25 cellular contexts compared by ENCODE assay signal in genomic region chr4:27046851-27047250, GRCh38.
DNase-seq lines count a peak whose midpoint lies in the region; ATAC-seq and TF ChIP-seq lines count a peak whose summit lies in the region.
"Had no signal": no experiment of that assay in that cellular context is flagged by ENCODE, and none has a peak within 500 bp of the region (broad histone marks: within the 10 kb centered on the region; RNA-seq: fewer than 3 reads in every experiment).

No MANE protein-coding gene starts in this region.

- H3K4me3 ChIP-seq in suprapubic skin = no peak overlapping the region
- H3K4me3 ChIP-seq: GM23338, HAP-1 had no signal

- H3K4me1 Mint-ChIP-seq in stimulated activated naive B cell treated with anti-CD40 and anti-IgM and Interleukin-4, amounts not matched to agents 10 μg/mL and 1 μg/mL and 100 μg/mL, for 72 hours = peaks cover 0 to 9% of the 10 kb centered on the region in 2 donors
- H3K4me1 Mint-ChIP-seq: GM23338 had no signal

- peaks cover 5 to 11% of the 10 kb centered on the region in 2 donors for H3K36me3 Mint-ChIP-seq in stimulated activated naive B cell treated with anti-CD40 and anti-IgM and Interleukin-4, amounts not matched to agents 10 μg/mL and 1 μg/mL and 100 μg/mL, for 72 hours
- H3K36me3 Mint-ChIP-seq: CD8-positive, alpha-beta T cell had no signal

- H3K27me3 ChIP-seq in suprapubic skin = peaks cover 6% of the 10 kb centered on the region

- peaks cover 7 to 11% of the 10 kb centered on the region in 2 donors for H3K9me3 Mint-ChIP-seq in stimulated activated naive B cell treated with anti-CD40 and anti-IgM and Interleukin-4, amounts not matched to agents 10 μg/mL and 1 μg/mL and 100 μg/mL, for 72 hours
- H3K9me3 Mint-ChIP-seq: HFFc6; T-helper 2 cell treated with Interferon-gamma antibody and Interleukin-4, amounts not matched to agents 5 μg/mL and 100 μg/mL, for 36 hours had no signal

- no peaks in the 10 kb centered on the region for H3K36me3 ChIP-seq in suprapubic skin
- H3K36me3 ChIP-seq: HAP-1 had no signal

- 19% methylated on average over 1 of the region's 1 CpG for WGBS in suprapubic skin

- no peak for TF ChIP-seq POLR2A in suprapubic skin (IDR thresholded peaks at IDR 0.05)

- TF ChIP-seq CTCF in VCaP (conservative IDR thresholded peaks at IDR 0.05) (no peak), suprapubic skin (IDR thresholded peaks at IDR 0.05) (no peak)

- H3K27ac ChIP-seq in VCaP = peak overlapping the region; percentile 13; the same call in 1 of the 2 replicates
- H3K27ac ChIP-seq in suprapubic skin = no peak overlapping the region
- H3K27ac ChIP-seq: C4-2B, KMS-11, RWPE1 had no signal

- H3K27ac Mint-ChIP-seq in stimulated activated naive B cell treated with anti-CD40 and anti-IgM and Interleukin-4, amounts not matched to agents 10 μg/mL and 1 μg/mL and 100 μg/mL, for 72 hours = no peak overlapping the region
- H3K27ac Mint-ChIP-seq: B cell; CD8-positive, alpha-beta T cell; GM23338; HFFc6; T-cell; T-helper 2 cell treated with Interferon-gamma antibody and Interleukin-4, amounts not matched to agents 5 μg/mL and 100 μg/mL, for 36 hours had no signal

- ATAC-seq in HG03354 (IDR thresholded peaks at IDR 0.05; ENCODE audit: poor library complexity, severe bottlenecking, unreplicated experiment) = no peak
- no peak for ATAC-seq in stimulated activated naive B cell treated with anti-CD40 and anti-IgM and Interleukin-4, amounts not matched to agents 10 μg/mL and 1 μg/mL and 100 μg/mL, for 72 hours (replicated peaks)
- ATAC-seq: CD8-positive, alpha-beta T cell; GM23338; Panc1; T-cell had no signal

- no peaks in the 10 kb centered on the region for H3K9me3 ChIP-seq in suprapubic skin
- H3K9me3 ChIP-seq: Caco-2, HAP-1 had no signal

- H3K27me3 Mint-ChIP-seq in stimulated activated naive B cell treated with anti-CD40 and anti-IgM and Interleukin-4, amounts not matched to agents 10 μg/mL and 1 μg/mL and 100 μg/mL, for 72 hours = peaks cover 46 to 68% of the 10 kb centered on the region in 2 donors

- no peak overlapping the region for H3K4me3 Mint-ChIP-seq in stimulated activated naive B cell treated with anti-CD40 and anti-IgM and Interleukin-4, amounts not matched to agents 10 μg/mL and 1 μg/mL and 100 μg/mL, for 72 hours
- H3K4me3 Mint-ChIP-seq: B cell; CD8-positive, alpha-beta T cell; GM23338; HFFc6; T-cell; T-helper 2 cell treated with Interferon-gamma antibody and Interleukin-4, amounts not matched to agents 5 μg/mL and 100 μg/mL, for 36 hours had no signal

- no peak for TF ChIP-seq EP300 in suprapubic skin (IDR thresholded peaks at IDR 0.05)

- DNase-seq in NCI-H510A treated with DMSO at 0.1 percent for 48 hours (lab: John Stamatoyannopoulos, UW) (peak; percentile 9), NCI-H510A (lab: John Stamatoyannopoulos, UW) (no peak), NCI-H345 (lab: John Stamatoyannopoulos, UW) (peak; percentile 34), suprapubic skin (ENCODE audit: low spot score in 2 of 2) (no peak)
- no peak for DNase-seq in stimulated activated naive B cell treated with anti-CD40 and anti-IgM and Interleukin-4, amounts not matched to agents 10 μg/mL and 1 μg/mL and 100 μg/mL, for 72 hours
- DNase-seq: Caco-2; CD8-positive, alpha-beta T cell; HFFc6; IMR-90; NCI-H1092; NCI-H2081 treated with DMSO at 0.1 percent for 48 hours; NCI-H2227 treated with DMSO at 0.1 percent for 48 hours; NCI-H524 treated with DMSO at 0.1 percent for 48 hours; SHP77; T-cell had no signal

- peaks cover 6% of the 10 kb centered on the region for H3K4me1 ChIP-seq in suprapubic skin
- H3K4me1 ChIP-seq: Caco-2, HAP-1 had no signal

Comparison
In these comparisons a context has a peak if more than half of its experiments do, and no peak if none do; other contexts are left out.
1. DNase-seq: peak in NCI-H510A treated with DMSO at 0.1 percent for 48 hours (single experiment) and NCI-H345 (single experiment); none in NCI-H510A (single experiment), stimulated activated naive B cell treated with anti-CD40 and anti-IgM and Interleukin-4, amounts not matched to agents 10 μg/mL and 1 μg/mL and 100 μg/mL, for 72 hours (single experiment) and suprapubic skin (0 of 2).